In genomic region chr5:130109152-130109551, GRCh38 we compare ENCODE assay signal across 8 cellular contexts.
DNase-seq lines count a peak whose midpoint lies in the region; ATAC-seq and TF ChIP-seq lines count a peak whose summit lies in the region.

No MANE protein-coding gene starts in this region.

- H3K9me3 Mint-ChIP-seq in WTC11, result no peaks in the 10 kb centered on the region

- ATAC-seq in GM21381 (IDR thresholded peaks at IDR 0.05; ENCODE audit: unreplicated experiment), result peak; percentile 47
- ATAC-seq in WTC11, result peak; percentile 75

- DNase-seq in EL, result peak; percentile 2
- DNase-seq in HuH-7.5 (ENCODE audit: low spot score), result peak; percentile 6
- no peak for DNase-seq in WTC11 (ENCODE audit: low spot score)
- DNase-seq in kidney tubule cell (ENCODE audit: low spot score), result peak; percentile 50
- DNase-seq in cerebellar nuclear complex (lab: John Stamatoyannopoulos, UW), result no peak
- no peak for DNase-seq in activated T-cell treated with anti-CD3 and anti-CD28 coated beads, Interleukin-2, amount 50 U/mL, for 48 hours
- no peak for DNase-seq in NCI-H774 (lab: John Stamatoyannopoulos, UW)

- CTCF ChIA-PET in WTC11 (lab: Charles Lee), result interaction anchor here (1.0 to 1.6 kb wide), 6 partner anchors 11 to 235 kb away, joined by 3 to 20 read pairs (median 4); no protein-coding TSS in a partner anchor

- peaks cover 14% of the 10 kb centered on the region for H3K4me1 Mint-ChIP-seq in WTC11

- POLR2A ChIA-PET in WTC11 (lab: Charles Lee), result no interaction called here

- H3K36me3 Mint-ChIP-seq in WTC11, result no peaks in the 10 kb centered on the region

- H3K4me3 Mint-ChIP-seq in WTC11, result no peak overlapping the region

- H3K27me3 Mint-ChIP-seq in WTC11 (ENCODE audit: low read depth), result no peaks in the 10 kb centered on the region

- no peak; the same call in 1 of the 2 replicates for TF ChIP-seq CTCF in WTC11 (IDR thresholded peaks at IDR 0.05)

- no peak overlapping the region for H3K27ac Mint-ChIP-seq in WTC11

TF ChIP-seq in WTC11, 78 proteins besides CTCF, POLR2A, EP300 and RAD21:
- TF ChIP-seq ZNF532 (CRISPR knock-in tag; IDR thresholded peaks at IDR 0.05; ENCODE audit: borderline replicate concordance) (no peak), TEAD1 (CRISPR knock-in tag; IDR thresholded peaks at IDR 0.05) (no peak), CBFB (CRISPR knock-in tag; IDR thresholded peaks at IDR 0.05; ENCODE audit: low read depth) (no peak), PREB (CRISPR knock-in tag; IDR thresholded peaks at IDR 0.05; ENCODE audit: borderline replicate concordance) (no peak), HMGA2 (CRISPR knock-in tag; IDR thresholded peaks at IDR 0.05) (no peak), PRDM15 (CRISPR knock-in tag; IDR thresholded peaks at IDR 0.05) (no peak), USF2 (CRISPR knock-in tag; IDR thresholded peaks at IDR 0.05) (no peak), STAT6 (CRISPR knock-in tag; conservative IDR thresholded peaks at IDR 0.05; ENCODE audit: low read depth) (no peak)

Comparison
In these comparisons a context has a peak if more than half of its experiments do, and no peak if none do; other contexts are left out.
1. DNase-seq: peak in EL (single experiment), HuH-7.5 (single experiment) and kidney tubule cell (single experiment); none in WTC11 (single experiment), cerebellar nuclear complex (0 of 2), activated T-cell treated with anti-CD3 and anti-CD28 coated beads, Interleukin-2, amount 50 U/mL, for 48 hours (0 of 2) and NCI-H774 (single experiment).